11 cellular contexts compared by ENCODE assay signal in the genomic region with DNA sequence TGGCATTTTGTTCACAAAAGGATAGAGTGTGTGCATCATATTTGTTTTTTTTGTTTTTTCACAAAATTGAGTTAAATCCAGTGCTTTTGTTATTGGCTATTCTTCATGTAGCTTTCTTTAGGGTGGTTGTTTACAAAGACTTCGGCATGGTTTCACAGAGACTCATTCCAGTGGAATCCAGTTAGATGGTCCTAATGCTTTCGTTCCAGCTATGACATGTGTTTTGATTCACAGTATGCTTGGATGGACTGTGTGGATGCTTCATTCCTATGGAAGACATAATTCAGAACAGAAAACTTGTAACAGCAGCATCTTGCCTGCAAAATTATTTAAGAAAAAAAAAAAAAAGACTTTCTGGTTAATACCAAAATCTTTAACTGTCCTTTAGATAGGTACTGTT.
DNase-seq lines count a peak whose midpoint lies in the region; ATAC-seq and FAIRE-seq lines count a peak whose summit lies in the region.
"Had no signal": no experiment of that assay in that cellular context is flagged by ENCODE, and none has a peak within 500 bp of the region (broad histone marks: within the 10 kb centered on the region; RNA-seq: fewer than 3 reads in every experiment).

No MANE protein-coding gene starts in this region.

- H3K4me3 ChIP-seq in small intestine (ENCODE audit: low read depth in 1 of 2, low read length in 2 of 2): no peak overlapping the region

- H3K36me3 ChIP-seq in small intestine (ENCODE audit: control insufficient read depth in 2 of 2, insufficient read depth in 2 of 2, low read length in 2 of 2): no peaks in the 10 kb centered on the region

- H3K27me3 ChIP-seq in small intestine (ENCODE audit: control insufficient read depth in 2 of 2, insufficient read depth in 2 of 2, low read length in 2 of 2): no peaks in the 10 kb centered on the region

- no peak for ATAC-seq in activated CD4-positive, alpha-beta T cell treated with anti-CD3 and anti-CD28 coated beads for 36 hours
- no peak for ATAC-seq in T-helper 17 cell
- no peak for ATAC-seq in stimulated activated naive CD8-positive, alpha-beta T cell treated with anti-CD3 and anti-CD28 coated beads, Interleukin-15, amount 100 ng/mL, for 72 hours

- intact Hi-C loops in activated CD4-positive, alpha-beta T cell treated with anti-CD3 and anti-CD28 coated beads for 36 hours (cut with DNase I, micrococcal nuclease): loop anchor here (5.0 to 10.0 kb wide), 3 partner anchors 223 to 780 kb away; no protein-coding TSS in a partner anchor

- no peak for FAIRE-seq in small intestine (lab: Jason Lieb, UNC)
- FAIRE-seq: A204.1 had no signal

- peak overlapping the region in 1 of 2 donors; percentile 50 for H3K27ac ChIP-seq in small intestine (ENCODE audit: low read depth in 1 of 2, low read length in 1 of 2)
- H3K27ac ChIP-seq: HL-60 had no signal

- peaks cover 2 to 5% of the 10 kb centered on the region in 2 donors for H3K4me1 ChIP-seq in small intestine (ENCODE audit: control insufficient read depth in 2 of 2, insufficient read depth in 1 of 2, low read depth in 1 of 2, low read length in 1 of 2)

- no peaks in the 10 kb centered on the region for H3K36me3 Mint-ChIP-seq in activated CD4-positive, alpha-beta T cell treated with anti-CD3 and anti-CD28 coated beads for 36 hours (ENCODE audit: low read depth)
- H3K36me3 Mint-ChIP-seq in T-helper 17 cell (ENCODE audit: low read depth): no peaks in the 10 kb centered on the region

- H3K4me3 Mint-ChIP-seq in activated CD4-positive, alpha-beta T cell treated with anti-CD3 and anti-CD28 coated beads for 36 hours: no peak overlapping the region
- peak overlapping the region; percentile 78 for H3K4me3 Mint-ChIP-seq in T-helper 17 cell
- no peak overlapping the region for H3K4me3 Mint-ChIP-seq in stimulated activated naive CD8-positive, alpha-beta T cell treated with anti-CD3 and anti-CD28 coated beads, Interleukin-15, amount 100 ng/mL, for 72 hours

- 67 to 93% (median 89%) methylated on average over 2 of the region's 2 CpGs for WGBS in small intestine, 3 donors

- H3K9me3 Mint-ChIP-seq in activated CD4-positive, alpha-beta T cell treated with anti-CD3 and anti-CD28 coated beads for 36 hours (ENCODE audit: low read depth): no peaks in the 10 kb centered on the region
- no peaks in the 10 kb centered on the region for H3K9me3 Mint-ChIP-seq in stimulated activated naive CD8-positive, alpha-beta T cell treated with anti-CD3 and anti-CD28 coated beads, Interleukin-15, amount 100 ng/mL, for 72 hours

- POLR2A ChIA-PET in activated CD4-positive, alpha-beta T cell treated with anti-CD3 and anti-CD28 coated beads for 36 hours (lab: Charles Lee): no interaction called here

- H3K27me3 Mint-ChIP-seq in activated CD4-positive, alpha-beta T cell treated with anti-CD3 and anti-CD28 coated beads for 36 hours: peaks cover 2% of the 10 kb centered on the region
- no peaks in the 10 kb centered on the region for H3K27me3 Mint-ChIP-seq in T-helper 17 cell
- peaks cover 8% of the 10 kb centered on the region for H3K27me3 Mint-ChIP-seq in stimulated activated naive CD8-positive, alpha-beta T cell treated with anti-CD3 and anti-CD28 coated beads, Interleukin-15, amount 100 ng/mL, for 72 hours

- H3K9me3 ChIP-seq in T-helper 17 cell (ENCODE audit: control insufficient read depth, low read length, poor library complexity, severe bottlenecking) (no peaks in the 10 kb centered on the region), small intestine (ENCODE audit: control insufficient read depth, low read depth) (no peaks in the 10 kb centered on the region)

- H3K4me1 Mint-ChIP-seq in activated CD4-positive, alpha-beta T cell treated with anti-CD3 and anti-CD28 coated beads for 36 hours: peaks cover 45% of the 10 kb centered on the region
- peaks cover 22% of the 10 kb centered on the region for H3K4me1 Mint-ChIP-seq in T-helper 17 cell
- H3K4me1 Mint-ChIP-seq in stimulated activated naive CD8-positive, alpha-beta T cell treated with anti-CD3 and anti-CD28 coated beads, Interleukin-15, amount 100 ng/mL, for 72 hours: peaks cover 51% of the 10 kb centered on the region

- DNase-seq in activated CD4-positive, alpha-beta T cell treated with anti-CD3 and anti-CD28 coated beads for 36 hours: no peak
- no peak for DNase-seq in activated CD4-positive, alpha-beta T cell treated with anti-CD3 and anti-CD28 coated beads for 1 hour
- DNase-seq in T-helper 17 cell (no peak), fibroblast of peridontal ligament (ENCODE audit: extremely low read depth) (peak; percentile 99), midbrain (lab: John Stamatoyannopoulos, UW) (no peak), small intestine (no peak), globus pallidus (ENCODE audit: low spot score) (no peak)
- no peak for DNase-seq in stimulated activated naive CD8-positive, alpha-beta T cell treated with anti-CD3 and anti-CD28 coated beads, Interleukin-15, amount 100 ng/mL, for 72 hours
- DNase-seq: erythroblast had no signal

- CTCF ChIA-PET in activated CD4-positive, alpha-beta T cell treated with anti-CD3 and anti-CD28 coated beads for 36 hours (lab: Charles Lee): interaction anchor here (0.9 to 3.8 kb wide), 4 partner anchors 15 to 163 kb away, joined by 3 to 16 read pairs (median 5); no protein-coding TSS in a partner anchor

- peak overlapping the region; percentile 74 for H3K27ac Mint-ChIP-seq in activated CD4-positive, alpha-beta T cell treated with anti-CD3 and anti-CD28 coated beads for 36 hours
- peak overlapping the region; percentile 95 for H3K27ac Mint-ChIP-seq in T-helper 17 cell
- H3K27ac Mint-ChIP-seq in stimulated activated naive CD8-positive, alpha-beta T cell treated with anti-CD3 and anti-CD28 coated beads, Interleukin-15, amount 100 ng/mL, for 72 hours: peak overlapping the region; percentile 28 to 94
